In the genomic region with DNA sequence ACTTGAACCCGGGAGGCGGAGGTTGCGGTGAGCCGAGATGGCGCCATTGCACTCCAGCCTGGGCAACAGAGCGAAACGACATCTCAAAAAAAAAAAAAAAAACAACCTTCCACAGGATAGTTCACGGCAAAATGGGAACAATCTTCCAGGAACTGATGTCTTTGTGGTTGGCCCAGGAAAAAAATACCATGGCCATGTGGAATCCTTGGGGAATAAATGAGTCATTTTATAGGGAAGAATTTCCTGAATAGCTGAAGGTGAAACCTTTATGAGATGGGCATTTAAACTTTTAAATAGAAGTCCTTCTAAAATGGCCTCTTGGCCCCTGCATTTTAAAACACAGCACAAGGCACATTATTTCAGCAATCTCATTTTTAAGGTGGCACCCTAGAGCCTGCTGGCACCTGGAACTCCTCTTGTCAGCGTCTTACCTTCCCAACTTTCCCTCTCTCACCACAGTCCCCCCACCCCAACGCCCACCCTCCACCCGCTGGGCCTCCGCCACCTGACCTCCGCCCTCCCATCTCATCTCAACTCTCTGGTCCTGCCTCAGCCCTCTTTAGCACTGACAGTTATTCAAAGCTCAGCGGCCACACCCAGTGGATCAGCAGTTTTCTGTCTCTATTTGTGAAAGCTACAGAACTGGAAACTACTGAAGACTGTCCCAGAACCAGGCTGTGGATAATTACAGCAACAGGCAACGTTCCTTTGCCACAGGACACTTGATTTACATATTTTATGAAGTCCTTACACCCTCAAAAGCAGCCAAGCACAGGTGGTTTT, we compare ENCODE assay signal across 12 cellular contexts. TPM values are rescaled to one million over a fixed set of nuclear protein-coding genes. Genes with fewer than 3 reads are reported as not detected.
A peak's percentile ranks its signal among the peaks of the same experiment; 100 is the strongest.
DNase-seq lines count a peak whose midpoint lies in the region; ATAC-seq and TF ChIP-seq lines count a peak whose summit lies in the region.
"Had no signal": no experiment of that assay in that cellular context is flagged by ENCODE, and none has a peak within 500 bp of the region (broad histone marks: within the 10 kb centered on the region; RNA-seq: fewer than 3 reads in every experiment).

No MANE protein-coding gene starts in this region.

- peaks cover 37 to 49% of the 10 kb centered on the region in 2 donors for H3K4me1 Mint-ChIP-seq in natural killer cell treated with Interleukin-12 subunit alpha and Interleukin-12 subunit beta and Interleukin-15 and Interleukin-18, amount 100 ng/mL, for 72 hours (ENCODE audit: low read depth in 2 of 2)

- no peaks in the 10 kb centered on the region for H3K27me3 Mint-ChIP-seq in natural killer cell treated with Interleukin-12 subunit alpha and Interleukin-12 subunit beta and Interleukin-15 and Interleukin-18, amount 100 ng/mL, for 72 hours

- POLR2A ChIA-PET in HEK293T (lab: Yijun Ruan, JAX), result no interaction called here

- CTCF ChIA-PET in HEK293T (lab: Yijun Ruan, JAX), result interaction anchor here (0.6 to 1.3 kb wide), 4 partner anchors 11 to 333 kb away, joined by 3 read pairs; no protein-coding TSS in a partner anchor

- H3K27ac Mint-ChIP-seq in natural killer cell treated with Interleukin-12 subunit alpha and Interleukin-12 subunit beta and Interleukin-15 and Interleukin-18, amount 100 ng/mL, for 72 hours, result peak overlapping the region; percentile 91
- H3K27ac Mint-ChIP-seq: activated T-helper 1 cell treated with anti-CD3 and anti-CD28 coated beads, Interleukin-12 subunit alpha, Interleukin-12 subunit beta, Interleukin-2, Interleukin-4 antibody, amounts not matched to agents 30 ng/mL and 10 ng/mL and 1 ng/mL, durations not matched to agents 14 hours and 24 hours and 36 hours had no signal

- no peaks in the 10 kb centered on the region for H3K9me3 Mint-ChIP-seq in natural killer cell treated with Interleukin-12 subunit alpha and Interleukin-12 subunit beta and Interleukin-15 and Interleukin-18, amount 100 ng/mL, for 72 hours
- H3K9me3 Mint-ChIP-seq: activated T-helper 1 cell treated with anti-CD3 and anti-CD28 coated beads, Interleukin-12 subunit alpha, Interleukin-12 subunit beta, Interleukin-2, Interleukin-4 antibody, amounts not matched to agents 30 ng/mL and 10 ng/mL and 1 ng/mL, durations not matched to agents 14 hours and 24 hours and 36 hours; naive B cell had no signal

- DNase-seq in EL (peak; percentile 73), NCI-H460 (ENCODE audit: extremely low read depth, low read depth) (peak; percentile 5), cerebellar cortex (ENCODE audit: low spot score) (peak; percentile 42), HEK293T (ENCODE audit: extremely low spot score) (no peak), mucosa of gallbladder (ENCODE audit: low spot score) (no peak), C1 segment of cervical spinal cord (lab: John Stamatoyannopoulos, UW) (no peak)
- no peak for DNase-seq in natural killer cell treated with Interleukin-12 subunit alpha and Interleukin-12 subunit beta and Interleukin-15 and Interleukin-18, amount 100 ng/mL, for 72 hours (ENCODE audit: low spot score)
- no peak for DNase-seq in activated CD4-positive, CD25-positive, alpha-beta regulatory T cell treated with anti-CD3 and anti-CD28 coated beads, Interleukin-2, amount 50 U/mL, for 72 hours
- DNase-seq: cortex of kidney, naive B cell, NCI-H1048 had no signal

- H3K36me3 Mint-ChIP-seq in natural killer cell treated with Interleukin-12 subunit alpha and Interleukin-12 subunit beta and Interleukin-15 and Interleukin-18, amount 100 ng/mL, for 72 hours, result no peaks in the 10 kb centered on the region
- H3K36me3 Mint-ChIP-seq: naive B cell had no signal

- ATAC-seq in natural killer cell treated with Interleukin-12 subunit alpha and Interleukin-12 subunit beta and Interleukin-15 and Interleukin-18, amount 100 ng/mL, for 72 hours, result peak in 1 of 2 donors; percentile 40

- H3K4me3 Mint-ChIP-seq in natural killer cell treated with Interleukin-12 subunit alpha and Interleukin-12 subunit beta and Interleukin-15 and Interleukin-18, amount 100 ng/mL, for 72 hours, result peak overlapping the region; percentile 86
- H3K4me3 Mint-ChIP-seq: activated T-helper 1 cell treated with anti-CD3 and anti-CD28 coated beads, Interleukin-12 subunit alpha, Interleukin-12 subunit beta, Interleukin-2, Interleukin-4 antibody, amounts not matched to agents 30 ng/mL and 10 ng/mL and 1 ng/mL, durations not matched to agents 14 hours and 24 hours and 36 hours; naive B cell had no signal

TF ChIP-seq in HEK293T, 16 proteins besides CTCF, POLR2A, EP300 and RAD21:
- TF ChIP-seq SUZ12 (IDR thresholded peaks at IDR 0.05), result no peak
- TF ChIP-seq ARNT (IDR thresholded peaks at IDR 0.05), result no peak
- TF ChIP-seq CTBP1 (IDR thresholded peaks at IDR 0.05; ENCODE audit: borderline replicate concordance), result no peak
- no peak for TF ChIP-seq SP1 (IDR thresholded peaks at IDR 0.05)
- TF ChIP-seq LEF1 (IDR thresholded peaks at IDR 0.05; ENCODE audit: borderline replicate concordance), result no peak
- TF ChIP-seq, protein P1, sequence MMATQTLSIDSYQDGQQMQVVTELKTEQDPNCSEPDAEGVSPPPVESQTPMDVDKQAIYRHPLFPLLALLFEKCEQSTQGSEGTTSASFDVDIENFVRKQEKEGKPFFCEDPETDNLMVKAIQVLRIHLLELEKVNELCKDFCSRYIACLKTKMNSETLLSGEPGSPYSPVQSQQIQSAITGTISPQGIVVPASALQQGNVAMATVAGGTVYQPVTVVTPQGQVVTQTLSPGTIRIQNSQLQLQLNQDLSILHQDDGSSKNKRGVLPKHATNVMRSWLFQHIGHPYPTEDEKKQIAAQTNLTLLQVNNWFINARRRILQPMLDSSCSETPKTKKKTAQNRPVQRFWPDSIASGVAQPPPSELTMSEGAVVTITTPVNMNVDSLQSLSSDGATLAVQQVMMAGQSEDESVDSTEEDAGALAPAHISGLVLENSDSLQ (IDR thresholded peaks at IDR 0.05), result no peak
- no peak for TF ChIP-seq HDGF (IDR thresholded peaks at IDR 0.05; ENCODE audit: borderline replicate concordance)
- no peak for TF ChIP-seq L3MBTL2 (conservative IDR thresholded peaks at IDR 0.05)
- TF ChIP-seq FOXM1 (IDR thresholded peaks at IDR 0.05; ENCODE audit: borderline replicate concordance), result no peak
- no peak for TF ChIP-seq ZNF384 (IDR thresholded peaks at IDR 0.05)
- TF ChIP-seq FOXA1 (IDR thresholded peaks at IDR 0.05), result no peak
- no peak for TF ChIP-seq NFRKB (IDR thresholded peaks at IDR 0.05)
- no peak for TF ChIP-seq ELF4 (IDR thresholded peaks at IDR 0.05)
- no peak for TF ChIP-seq BHLHE40 (IDR thresholded peaks at IDR 0.05; ENCODE audit: borderline replicate concordance)
- no peak for TF ChIP-seq FOXK2 (IDR thresholded peaks at IDR 0.05)

RNA-seq across cellular contexts. Expression of a gene that starts 43.1 kb away (rescaled TPM):
- not detected in 2 replicates for total RNA-seq in NCI-H460 (2014; rRNA removed; shearing (Covaris generic))
- not detected in 2 replicates for polyA plus RNA-seq in NCI-H460 (2014; cell fraction: nucleus; rRNA removed)
- not detected for total RNA-seq in natural killer cell treated with Interleukin-12 subunit alpha and Interleukin-12 subunit beta and Interleukin-15 and Interleukin-18, amount 100 ng/mL, for 72 hours
- total RNA-seq in mucosa of gallbladder, result 2.7 TPM
- total RNA-seq: activated T-helper 1 cell treated with anti-CD3 and anti-CD28 coated beads, Interleukin-12 subunit alpha, Interleukin-12 subunit beta, Interleukin-2, Interleukin-4 antibody, amounts not matched to agents 30 ng/mL and 10 ng/mL and 1 ng/mL, durations not matched to agents 14 hours and 24 hours and 36 hours had no signal

Comparison
In these comparisons a context has a peak if more than half of its experiments do, and no peak if none do; other contexts are left out.
1. DNase-seq: peak in EL (single experiment), NCI-H460 (single experiment) and cerebellar cortex (single experiment); none in natural killer cell treated with Interleukin-12 subunit alpha and Interleukin-12 subunit beta and Interleukin-15 and Interleukin-18, amount 100 ng/mL, for 72 hours (single experiment), HEK293T (single experiment), mucosa of gallbladder (single experiment), activated CD4-positive, CD25-positive, alpha-beta regulatory T cell treated with anti-CD3 and anti-CD28 coated beads, Interleukin-2, amount 50 U/mL, for 72 hours (single experiment) and C1 segment of cervical spinal cord (0 of 14).